27 cellular contexts compared by ENCODE assay signal in the genomic region with DNA sequence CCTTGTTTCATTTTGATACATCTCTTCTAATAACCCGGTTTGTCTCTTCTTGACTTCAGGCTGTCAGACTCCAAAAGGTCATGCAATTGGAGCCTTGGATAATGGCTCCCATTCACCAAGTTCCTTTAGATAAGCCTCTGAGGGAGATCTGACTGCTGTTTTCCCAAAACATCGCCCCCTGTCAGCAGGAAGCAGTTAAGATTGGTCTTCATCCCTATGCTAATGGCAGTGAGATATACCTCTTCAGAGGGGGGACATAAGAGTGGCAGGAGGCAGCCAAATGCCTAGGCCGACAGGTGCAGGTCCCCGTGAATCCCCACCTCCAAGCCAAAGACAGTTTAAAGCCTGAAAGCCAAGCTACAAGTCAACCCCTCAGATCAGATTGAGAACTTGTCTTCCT.
"Had no signal": no experiment of that assay in that cellular context is flagged by ENCODE, and none has a peak within 500 bp of the region (broad histone marks: within the 10 kb centered on the region; RNA-seq: fewer than 3 reads in every experiment).

No MANE protein-coding gene starts in this region.

- H3K9me3 Mint-ChIP-seq: activated T-cell treated with anti-CD3 and anti-CD28 coated beads, Interleukin-2, amount 50 U/mL, for 72 hours; stimulated activated effector memory CD8-positive, alpha-beta T cell treated with anti-CD3 and anti-CD28 coated beads, Interleukin-12 subunit alpha, Interleukin-12 subunit beta, amount 100 ng/mL, for 72 hours had no signal

- H3K27me3 Mint-ChIP-seq: natural killer cell treated with Interleukin-12 subunit alpha and Interleukin-12 subunit beta and Interleukin-15 and Interleukin-18, amount 100 ng/mL, for 72 hours; stimulated activated naive CD8-positive, alpha-beta T cell treated with anti-CD3 and anti-CD28 coated beads, Interleukin-15, amount 100 ng/mL, for 72 hours had no signal

- H3K36me3 Mint-ChIP-seq: activated naive CD8-positive, alpha-beta T cell; natural killer cell treated with Interleukin-12 subunit alpha and Interleukin-12 subunit beta and Interleukin-15 and Interleukin-18, amount 100 ng/mL, for 72 hours; stimulated activated effector memory CD8-positive, alpha-beta T cell treated with anti-CD3 and anti-CD28 coated beads, Interleukin-12 subunit alpha, Interleukin-12 subunit beta, amount 100 ng/mL, for 72 hours had no signal

- DNase-seq: activated B cell treated with CpG ODN at 0.5 μM for 24 hours; activated CD4-positive, alpha-beta T cell treated with anti-CD3 and anti-CD28 coated beads, Interleukin-2, amount 50 U/mL, for 1 hour; activated naive CD4-positive, alpha-beta T cell treated with Interleukin-2 at 50 U/mL for 16 hours; activated T-cell treated with anti-CD3 and anti-CD28 coated beads for 4 hours; activated T-cell treated with anti-CD3 and anti-CD28 coated beads, Interleukin-2, amount 50 U/mL, for 72 hours; anterior cingulate cortex; colonic mucosa; effector CD8-positive, alpha-beta T cell; gastrocnemius medialis; glutamatergic neuron; islet precursor cell; left ventricle myocardium inferior; mesendoderm; ovary; retina; stimulated activated CD4-positive, alpha-beta T cell treated with anti-CD3 and anti-CD28 coated beads, Interleukin-4, amount 100 ng/mL, for 24 hours; stimulated activated naive CD8-positive, alpha-beta T cell treated with anti-CD3 and anti-CD28 coated beads, Interleukin-15, amount 100 ng/mL, for 72 hours; T-helper 17 cell; thyroid gland had no signal

- H3K27me3 ChIP-seq: colonic mucosa, gastrocnemius medialis, ovary, thyroid gland had no signal

- H3K36me3 ChIP-seq: colonic mucosa, gastrocnemius medialis, left ventricle myocardium inferior, neutrophil, ovary, prostate gland, thyroid gland had no signal

- H3K4me1 ChIP-seq: colonic mucosa, gastrocnemius medialis, left ventricle myocardium inferior, prostate gland, thyroid gland had no signal

- H3K27ac ChIP-seq: colonic mucosa, gastrocnemius medialis, left ventricle myocardium inferior, neutrophil, ovary, prostate gland, skin epidermis, thyroid gland had no signal

- H3K27ac Mint-ChIP-seq: activated B cell treated with CpG ODN at 0.5 μM for 24 hours; activated naive CD8-positive, alpha-beta T cell; activated T-cell treated with anti-CD3 and anti-CD28 coated beads, Interleukin-2, amount 50 U/mL, for 72 hours; natural killer cell treated with Interleukin-12 subunit alpha and Interleukin-12 subunit beta and Interleukin-15 and Interleukin-18, amount 100 ng/mL, for 72 hours; stimulated activated effector memory CD8-positive, alpha-beta T cell treated with anti-CD3 and anti-CD28 coated beads, Interleukin-12 subunit alpha, Interleukin-12 subunit beta, amount 100 ng/mL, for 72 hours; stimulated activated naive CD8-positive, alpha-beta T cell treated with anti-CD3 and anti-CD28 coated beads, Interleukin-15, amount 100 ng/mL, for 72 hours; T-helper 17 cell had no signal

- H3K4me1 Mint-ChIP-seq: activated B cell treated with CpG ODN at 0.5 μM for 24 hours; stimulated activated effector memory CD8-positive, alpha-beta T cell treated with anti-CD3 and anti-CD28 coated beads, Interleukin-12 subunit alpha, Interleukin-12 subunit beta, amount 100 ng/mL, for 72 hours; stimulated activated naive CD8-positive, alpha-beta T cell treated with anti-CD3 and anti-CD28 coated beads, Interleukin-15, amount 100 ng/mL, for 72 hours had no signal

- H3K4me3 ChIP-seq: colonic mucosa, gastrocnemius medialis, left ventricle myocardium inferior, lung, ovary, prostate gland, skin epidermis, thyroid gland had no signal

- H3K9me3 ChIP-seq: colonic mucosa, neutrophil, ovary, prostate gland, thyroid gland had no signal

- ATAC-seq: activated T-cell treated with anti-CD3 and anti-CD28 coated beads, Interleukin-2, amount 50 U/mL, for 72 hours; gastrocnemius medialis; natural killer cell treated with Interleukin-12 subunit alpha and Interleukin-12 subunit beta and Interleukin-15 and Interleukin-18, amount 100 ng/mL, for 72 hours; sciatic nerve; stimulated activated effector memory CD8-positive, alpha-beta T cell treated with anti-CD3 and anti-CD28 coated beads, Interleukin-12 subunit alpha, Interleukin-12 subunit beta, amount 100 ng/mL, for 72 hours; stimulated activated naive CD8-positive, alpha-beta T cell treated with anti-CD3 and anti-CD28 coated beads, Interleukin-15, amount 100 ng/mL, for 72 hours; T-helper 17 cell had no signal

- H3K4me3 Mint-ChIP-seq: activated B cell treated with CpG ODN at 0.5 μM for 24 hours; activated naive CD8-positive, alpha-beta T cell; activated T-cell treated with anti-CD3 and anti-CD28 coated beads, Interleukin-2, amount 50 U/mL, for 72 hours; natural killer cell treated with Interleukin-12 subunit alpha and Interleukin-12 subunit beta and Interleukin-15 and Interleukin-18, amount 100 ng/mL, for 72 hours; stimulated activated effector memory CD8-positive, alpha-beta T cell treated with anti-CD3 and anti-CD28 coated beads, Interleukin-12 subunit alpha, Interleukin-12 subunit beta, amount 100 ng/mL, for 72 hours; stimulated activated naive CD8-positive, alpha-beta T cell treated with anti-CD3 and anti-CD28 coated beads, Interleukin-15, amount 100 ng/mL, for 72 hours; T-helper 17 cell had no signal
